ENCODE assay signal across 9 cellular contexts in the genomic region with DNA sequence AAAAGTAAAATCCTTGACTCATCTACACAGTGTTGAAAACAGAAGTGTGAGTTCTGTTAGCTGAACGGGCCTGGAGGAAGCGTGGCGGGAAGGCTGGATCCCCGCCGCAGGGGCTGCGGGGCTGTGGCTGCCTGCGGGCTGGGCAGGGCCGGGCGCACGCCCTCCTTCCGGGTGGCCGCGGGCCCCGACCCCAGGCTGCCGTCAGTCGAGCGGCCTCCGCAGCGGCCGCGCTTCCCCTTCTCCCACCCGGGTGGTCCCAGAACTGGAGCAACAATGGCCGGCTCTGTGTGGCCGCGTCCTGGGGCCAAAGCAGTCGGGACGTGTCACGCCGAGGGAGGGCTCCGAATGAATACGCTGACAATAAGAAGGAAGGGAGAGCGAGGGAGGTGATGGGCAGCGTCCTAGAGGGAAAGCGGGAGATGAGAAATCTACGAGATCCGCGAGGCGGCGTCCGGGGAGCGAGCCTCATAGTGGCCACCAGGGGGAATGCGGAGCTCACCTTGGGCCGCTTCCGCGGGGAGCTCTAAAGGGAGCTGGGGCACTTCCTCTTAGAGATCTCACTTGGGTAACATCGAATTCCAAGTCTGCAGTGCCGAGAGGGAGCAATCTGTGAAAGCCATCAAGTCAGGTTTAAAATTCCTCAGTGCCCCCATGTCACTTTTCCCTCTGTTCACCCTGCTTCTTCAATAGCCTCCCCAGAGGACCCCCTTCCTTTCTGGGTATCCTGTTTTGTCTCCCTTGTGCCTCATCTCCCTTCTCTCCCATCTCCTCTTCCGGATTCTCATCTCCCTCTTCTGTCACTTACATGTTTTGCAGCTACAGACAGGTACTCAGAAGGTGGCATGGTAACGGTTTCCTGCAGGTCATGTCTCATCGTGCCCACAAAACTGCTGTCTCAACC.
DNase-seq lines count a peak whose midpoint lies in the region; ATAC-seq, FAIRE-seq and TF ChIP-seq lines count a peak whose summit lies in the region.
"Had no signal": no experiment of that assay in that cellular context is flagged by ENCODE, and none has a peak within 500 bp of the region (broad histone marks: within the 10 kb centered on the region; RNA-seq: fewer than 3 reads in every experiment).

No MANE protein-coding gene starts in this region.

- WGBS in small intestine, 3 donors: 3 to 5% (median 3%) methylated on average over 49 to 50 of the region's 50 CpGs

- peak overlapping the region; percentile 83 to 90 (median 89) for H3K4me3 Mint-ChIP-seq in immature natural killer cell

- H3K36me3 Mint-ChIP-seq in immature natural killer cell: no peaks in the 10 kb centered on the region

- H3K27me3 Mint-ChIP-seq in immature natural killer cell (ENCODE audit: low read depth in 3 of 3): peaks cover 2 to 6% (median 4%) of the 10 kb centered on the region in 3 donors

- peaks cover 11 to 15% of the 10 kb centered on the region in 2 donors for H3K4me1 Mint-ChIP-seq in immature natural killer cell

- no peaks in the 10 kb centered on the region for H3K9me3 Mint-ChIP-seq in immature natural killer cell

- no peaks in the 10 kb centered on the region for H3K4me1 ChIP-seq in small intestine (ENCODE audit: control insufficient read depth in 2 of 2, insufficient read depth in 1 of 2, low read depth in 1 of 2, low read length in 1 of 2)

- H3K27ac ChIP-seq in WERI-Rb-1 (no peak overlapping the region), small intestine (ENCODE audit: low read depth in 1 of 2, low read length in 1 of 2) (peak overlapping the region in 1 of 2 donors; percentile 50)

- TF ChIP-seq CTCF in WERI-Rb-1 (IDR thresholded peaks at IDR 0.05; ENCODE audit: low read depth, low read length): peak; percentile 67
- peak; percentile 94 for TF ChIP-seq CTCF in cardiac fibroblast (IDR thresholded peaks at IDR 0.05; ENCODE audit: low read depth, low read length)

- H3K27me3 ChIP-seq in WERI-Rb-1 (ENCODE audit: insufficient read depth, low read depth, severe bottlenecking): no peaks in the 10 kb centered on the region
- H3K27me3 ChIP-seq in small intestine (ENCODE audit: control insufficient read depth in 2 of 2, insufficient read depth in 2 of 2, low read length in 2 of 2): peaks cover 0 to 2% of the 10 kb centered on the region in 2 donors

- DNase-seq in 8988T (peak; percentile 77), NCI-H2107 (lab: John Stamatoyannopoulos, UW) (peak; percentile 61), WERI-Rb-1 (peak; percentile 62), cardiac fibroblast (ENCODE audit: low read depth in 2 of 2) (peak; percentile 78 to 80), immature natural killer cell (peak; percentile 36 to 39 (median 38)), small intestine (peak; percentile 67)

- H3K36me3 ChIP-seq in WERI-Rb-1 (no peaks in the 10 kb centered on the region), small intestine (ENCODE audit: control insufficient read depth in 2 of 2, insufficient read depth in 2 of 2, low read length in 2 of 2) (no peaks in the 10 kb centered on the region)

- H3K27ac Mint-ChIP-seq in immature natural killer cell: peak overlapping the region in 3 of 6 donors; percentile 2 to 74 (median 41)

- H3K4me3 ChIP-seq in WERI-Rb-1 (ENCODE audit: low read depth, low read length) (no peak overlapping the region), cardiac fibroblast (replicated peaks in 1 of 2; ENCODE audit: low read depth in 2 of 2, low read length in 2 of 2) (peak overlapping the region; percentile 54 to 56), small intestine (ENCODE audit: low read depth in 1 of 2, low read length in 2 of 2) (peak overlapping the region; percentile 26 to 42)

- FAIRE-seq in small intestine (lab: Jason Lieb, UNC): no peak
- FAIRE-seq: G401.6 had no signal

- ATAC-seq in GM18517 (IDR thresholded peaks at IDR 0.05; ENCODE audit: unreplicated experiment): peak; percentile 62
- peak; percentile 80 for ATAC-seq in HG03039 (IDR thresholded peaks at IDR 0.05; ENCODE audit: unreplicated experiment)

- H3K9me3 ChIP-seq in WERI-Rb-1 (ENCODE audit: severe bottlenecking) (no peaks in the 10 kb centered on the region), small intestine (ENCODE audit: control insufficient read depth, low read depth) (no peaks in the 10 kb centered on the region)
